20 cellular contexts compared by ENCODE assay signal in genomic region chr17:9195346-9195870, GRCh38.
"Had no signal": no experiment of that assay in that cellular context is flagged by ENCODE, and none has a peak within 500 bp of the region (broad histone marks: within the 10 kb centered on the region; RNA-seq: fewer than 3 reads in every experiment).

No MANE protein-coding gene starts in this region.

- H3K4me1 Mint-ChIP-seq: central memory CD8-positive, alpha-beta T cell had no signal

- H3K36me3 Mint-ChIP-seq: activated naive CD8-positive, alpha-beta T cell; mesothelial cell of epicardium; naive thymus-derived CD4-positive, alpha-beta T cell had no signal

- ATAC-seq: gastroesophageal sphincter; naive thymus-derived CD4-positive, alpha-beta T cell had no signal

- H3K27me3 Mint-ChIP-seq: naive thymus-derived CD4-positive, alpha-beta T cell; stimulated activated naive CD8-positive, alpha-beta T cell treated with anti-CD3 and anti-CD28 coated beads, Interleukin-15, Interleukin-2, amounts not matched to agents 100 ng/mL and 50 ng/mL, for 24 hours had no signal

- H3K4me3 Mint-ChIP-seq: activated naive CD8-positive, alpha-beta T cell; central memory CD8-positive, alpha-beta T cell; mesothelial cell of epicardium; naive thymus-derived CD4-positive, alpha-beta T cell; stimulated activated naive CD8-positive, alpha-beta T cell treated with anti-CD3 and anti-CD28 coated beads, Interleukin-15, Interleukin-2, amounts not matched to agents 100 ng/mL and 50 ng/mL, for 24 hours had no signal

- H3K27ac Mint-ChIP-seq: activated naive CD8-positive, alpha-beta T cell; mesothelial cell of epicardium; stimulated activated naive CD8-positive, alpha-beta T cell treated with anti-CD3 and anti-CD28 coated beads, Interleukin-15, Interleukin-2, amounts not matched to agents 100 ng/mL and 50 ng/mL, for 24 hours had no signal

- H3K4me1 ChIP-seq: vagina had no signal

- H3K4me3 ChIP-seq: gastroesophageal sphincter, thoracic aorta, vagina had no signal

- H3K27ac ChIP-seq: thoracic aorta, vagina had no signal

- H3K27me3 ChIP-seq: gastroesophageal sphincter, vagina had no signal

- H3K36me3 ChIP-seq: thoracic aorta, vagina had no signal

- H3K9me3 Mint-ChIP-seq: central memory CD8-positive, alpha-beta T cell; mesothelial cell of epicardium; stimulated activated naive CD8-positive, alpha-beta T cell treated with anti-CD3 and anti-CD28 coated beads, Interleukin-15, Interleukin-2, amounts not matched to agents 100 ng/mL and 50 ng/mL, for 24 hours; type B pancreatic cell had no signal

- H3K9me3 ChIP-seq: gastroesophageal sphincter, thoracic aorta, vagina had no signal

- DNase-seq: activated CD4-positive, alpha-beta T cell treated with anti-CD3 and anti-CD28 coated beads for 4 hours; activated CD4-positive, alpha-beta T cell treated with anti-CD3 and anti-CD28 coated beads, Interleukin-2, amount 50 U/mL, for 48 hours; activated CD8-positive, alpha-beta memory T cell treated with anti-CD3 and anti-CD28 coated beads for 24 hours; activated effector memory CD4-positive, alpha-beta T cell treated with Interleukin-2 at 50 U/mL for 16 hours; activated naive CD4-positive, alpha-beta T cell treated with Interleukin-2 at 50 U/mL for 16 hours; anterior cingulate cortex; dermis blood vessel endothelial cell; effector CD8-positive, alpha-beta T cell; hippocampal formation; naive thymus-derived CD4-positive, alpha-beta T cell; occipital lobe; stimulated activated CD4-positive, alpha-beta T cell treated with anti-CD3 and anti-CD28 coated beads, Interleukin-2, amount 100 ng/mL, for 48 hours had no signal
